ENCODE assay signal across 8 cellular contexts in the genomic region with DNA sequence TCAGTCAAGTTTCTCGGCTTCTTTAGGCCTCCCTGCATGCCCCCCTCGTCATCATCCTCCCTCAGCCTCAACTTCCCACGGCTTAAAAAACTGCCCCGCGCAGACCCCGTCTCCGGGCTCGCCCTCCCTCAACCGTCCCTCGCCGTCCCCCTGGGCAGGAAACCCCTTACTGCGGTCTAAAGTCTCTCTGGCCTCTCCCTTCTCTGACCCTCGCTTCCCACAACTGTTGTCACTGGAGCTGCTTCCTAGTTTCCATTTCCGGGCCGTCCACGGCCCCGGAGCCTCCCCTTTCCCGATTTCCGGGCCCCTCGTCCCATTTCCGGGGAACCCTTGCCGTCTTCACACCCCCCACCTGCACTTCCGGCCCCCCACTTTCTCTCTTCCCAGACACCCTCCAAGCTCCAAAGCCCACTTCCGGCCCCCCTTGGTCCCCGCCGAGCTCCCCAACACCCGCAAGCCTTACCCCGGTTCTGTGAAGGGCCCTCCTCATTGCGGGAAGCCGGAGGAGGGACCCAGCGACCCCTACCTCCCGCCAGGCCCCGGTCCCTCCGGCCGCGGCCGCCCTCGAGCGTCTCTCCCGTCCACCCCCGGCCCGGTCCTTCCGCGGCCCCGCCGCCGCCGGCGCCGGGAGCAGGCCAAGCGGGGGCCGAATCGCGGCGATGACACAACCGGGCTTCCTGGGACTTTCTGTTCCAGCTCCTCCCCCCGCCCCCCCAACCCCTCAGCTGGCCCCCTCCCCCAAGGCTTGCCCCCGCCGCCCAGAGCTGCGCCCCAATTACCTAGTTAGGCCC. TPM values are rescaled to one million over a fixed set of nuclear protein-coding genes. Genes with fewer than 3 reads are reported as not detected.
DNase-seq lines count a peak whose midpoint lies in the region; ATAC-seq, FAIRE-seq and TF ChIP-seq lines count a peak whose summit lies in the region.

No MANE protein-coding gene starts in this region.

- peak overlapping the region; percentile 91 to 97 for H3K4ac ChIP-seq in mesenchymal stem cell (ENCODE audit: low read depth in 1 of 2, low read length in 2 of 2)

- no peak overlapping the region for H2AK5ac ChIP-seq in mesenchymal stem cell (ENCODE audit: low read length, severe bottlenecking)

- no peak for TF ChIP-seq RAD21 in A549 (conservative IDR thresholded peaks at IDR 0.05 in 1 of 2, IDR thresholded peaks at IDR 0.05 in 1 of 2)

- peak overlapping the region; percentile 99 to 100 for H3K27ac ChIP-seq in A549
- H3K27ac ChIP-seq in effector memory CD4-positive, alpha-beta T cell (ENCODE audit: insufficient read depth, low read length, poor library complexity, severe bottlenecking): peak overlapping the region; percentile 97
- H3K27ac ChIP-seq in mesenchymal stem cell (ENCODE audit: low read length, poor library complexity, severe bottlenecking): peak overlapping the region; percentile 99

- H2BK5ac ChIP-seq in mesenchymal stem cell (ENCODE audit: low read depth, low read length, poor library complexity, severe bottlenecking): peak overlapping the region; percentile 96

- H3K27me3 ChIP-seq in effector memory CD4-positive, alpha-beta T cell (replicated peaks; ENCODE audit: control insufficient read depth, insufficient read depth, low read length, poor library complexity, severe bottlenecking): no peaks in the 10 kb centered on the region
- no peaks in the 10 kb centered on the region for H3K27me3 ChIP-seq in mesenchymal stem cell (ENCODE audit: control insufficient read depth in 1 of 2, insufficient read depth in 1 of 2, low read length in 2 of 2)

- H3K36me3 ChIP-seq in effector memory CD4-positive, alpha-beta T cell (ENCODE audit: control insufficient read depth, insufficient read depth, low read length): no peaks in the 10 kb centered on the region
- peaks cover 6 to 21% of the 10 kb centered on the region in 2 experiments for H3K36me3 ChIP-seq in mesenchymal stem cell (ENCODE audit: control insufficient read depth in 1 of 2, insufficient read depth in 2 of 2, low read depth in 1 of 2, low read length in 2 of 2)

- FAIRE-seq in A549 (lab: Jason Lieb, UNC) (no peak), GM18507 (lab: Jason Lieb, UNC) (peak; percentile 75)

- TF ChIP-seq CTCF in A549 (IDR thresholded peaks at IDR 0.05): no peak

- peak overlapping the region; percentile 85 for H4K91ac ChIP-seq in mesenchymal stem cell (ENCODE audit: low read length)

- H3K9me3 ChIP-seq in A549 (no peaks in the 10 kb centered on the region), mesenchymal stem cell (ENCODE audit: control insufficient read depth, low read length) (no peaks in the 10 kb centered on the region)
- no peaks in the 10 kb centered on the region for H3K9me3 ChIP-seq in effector memory CD4-positive, alpha-beta T cell (ENCODE audit: control insufficient read depth, low read length)

- TF ChIP-seq POLR2A in A549 (IDR thresholded peaks at IDR 0.05; ENCODE audit: low read length): no peak

- CTCF ChIA-PET in A549 (lab: Yijun Ruan, JAX): interaction anchor here (0.6 to 1.0 kb wide), 3 partner anchors 17 to 373 kb away, joined by 3 read pairs; no protein-coding TSS in a partner anchor

- DNase-seq in A549 (ENCODE audit: low read depth in 1 of 2, low spot score in 1 of 2) (peak; percentile 51 to 62), GM18507 (ENCODE audit: extremely low spot score, insufficient read length, low read depth) (peak; percentile 26), NCI-H345 treated with DMSO at 0.1 percent for 48 hours (lab: John Stamatoyannopoulos, UW; ENCODE audit: unreplicated experiment) (peak; percentile 49), mesenchymal stem cell (peak; percentile 81)
- DNase-seq in activated CD8-positive, alpha-beta memory T cell treated with anti-CD3 and anti-CD28 coated beads for 4 hours (ENCODE audit: low read depth in 2 of 2): peak; percentile 36 to 55
- peak; percentile 54 to 63 (median 55) for DNase-seq in effector memory CD4-positive, alpha-beta T cell
- DNase-seq in stimulated activated CD8-positive, alpha-beta memory T cell treated with anti-CD3 and anti-CD28 coated beads, Interleukin-15, amount 100 ng/mL, for 4 hours (ENCODE audit: low read depth in 2 of 2): peak; percentile 44 to 56

- peak; percentile 54 to 67 for ATAC-seq in A549
- ATAC-seq in HG03039 (IDR thresholded peaks at IDR 0.05; ENCODE audit: unreplicated experiment): peak; percentile 19

- no peak overlapping the region for H3K23ac ChIP-seq in mesenchymal stem cell (ENCODE audit: low read length in 2 of 2)

- 3% methylated on average over 26 of the region's 60 CpGs for WGBS in A549 (ENCODE audit: missing lambda C conversion rate)
- 2% methylated on average over 30 of the region's 60 CpGs for WGBS in mesenchymal stem cell

- no peak overlapping the region for H2BK15ac ChIP-seq in mesenchymal stem cell (ENCODE audit: low read depth, poor library complexity, severe bottlenecking)

- H3K18ac ChIP-seq in mesenchymal stem cell (ENCODE audit: low read depth in 1 of 2, low read length in 2 of 2): peak overlapping the region; percentile 95 to 98

- H3K14ac ChIP-seq in mesenchymal stem cell (ENCODE audit: low read length in 2 of 2): peak overlapping the region in 1 of 2 experiments; percentile 20

- POLR2A ChIA-PET in A549 (lab: Yijun Ruan, JAX): interaction anchor here (0.6 to 0.9 kb wide), 4 partner anchors 10 to 120 kb away, joined by 3 to 6 read pairs (median 4); no protein-coding TSS in a partner anchor

- H3K4me1 ChIP-seq in A549: peaks cover 11% of the 10 kb centered on the region; the same call in 2 of the 3 replicates
- peaks cover 14% of the 10 kb centered on the region for H3K4me1 ChIP-seq in effector memory CD4-positive, alpha-beta T cell (ENCODE audit: control insufficient read depth, insufficient read depth, low read length, poor library complexity, severe bottlenecking)
- peaks cover 3% of the 10 kb centered on the region for H3K4me1 ChIP-seq in mesenchymal stem cell (ENCODE audit: control insufficient read depth, insufficient read depth, low read depth, low read length)

- peak overlapping the region; percentile 97 for H3K9ac ChIP-seq in mesenchymal stem cell (ENCODE audit: low read length)

- peak overlapping the region; percentile 14 for H2AFZ ChIP-seq in mesenchymal stem cell (ENCODE audit: low read depth, low read length)

- peak overlapping the region; percentile 91 for H3K4me2 ChIP-seq in A549
- peak overlapping the region; percentile 81 for H3K4me2 ChIP-seq in mesenchymal stem cell (ENCODE audit: low read length, poor library complexity, severe bottlenecking)

- no peak for TF ChIP-seq EP300 in A549 (IDR thresholded peaks at IDR 0.05)

- peak overlapping the region; percentile 99 for H2BK120ac ChIP-seq in mesenchymal stem cell (ENCODE audit: low read depth, low read length)

- H2BK12ac ChIP-seq in mesenchymal stem cell (ENCODE audit: low read length in 2 of 2): no peak overlapping the region

- H4K8ac ChIP-seq in mesenchymal stem cell (ENCODE audit: low read length): peak overlapping the region; percentile 93

- peaks cover 3% of the 10 kb centered on the region for H3K79me1 ChIP-seq in mesenchymal stem cell (replicated peaks; ENCODE audit: low read length, poor library complexity, severe bottlenecking)

- H3K4me3 ChIP-seq in A549: peak overlapping the region; percentile 97
- peak overlapping the region; percentile 95 for H3K4me3 ChIP-seq in effector memory CD4-positive, alpha-beta T cell (ENCODE audit: insufficient read depth, low read depth, low read length, poor library complexity, severe bottlenecking)
- H3K4me3 ChIP-seq in mesenchymal stem cell (ENCODE audit: insufficient read depth in 1 of 2, low read depth in 1 of 2, low read length in 2 of 2): peak overlapping the region; percentile 93 to 97

TF ChIP-seq in A549, 52 proteins besides CTCF, POLR2A, EP300 and RAD21:
- TF ChIP-seq, protein P1, sequence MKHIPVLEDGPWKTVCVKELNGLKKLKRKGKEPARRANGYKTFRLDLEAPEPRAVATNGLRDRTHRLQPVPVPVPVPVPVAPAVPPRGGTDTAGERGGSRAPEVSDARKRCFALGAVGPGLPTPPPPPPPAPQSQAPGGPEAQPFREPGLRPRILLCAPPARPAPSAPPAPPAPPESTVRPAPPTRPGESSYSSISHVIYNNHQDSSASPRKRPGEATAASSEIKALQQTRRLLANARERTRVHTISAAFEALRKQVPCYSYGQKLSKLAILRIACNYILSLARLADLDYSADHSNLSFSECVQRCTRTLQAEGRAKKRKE (CRISPR knock-in tag; IDR thresholded peaks at IDR 0.05; ENCODE audit: low read depth): no peak
- TF ChIP-seq, protein P2, sequence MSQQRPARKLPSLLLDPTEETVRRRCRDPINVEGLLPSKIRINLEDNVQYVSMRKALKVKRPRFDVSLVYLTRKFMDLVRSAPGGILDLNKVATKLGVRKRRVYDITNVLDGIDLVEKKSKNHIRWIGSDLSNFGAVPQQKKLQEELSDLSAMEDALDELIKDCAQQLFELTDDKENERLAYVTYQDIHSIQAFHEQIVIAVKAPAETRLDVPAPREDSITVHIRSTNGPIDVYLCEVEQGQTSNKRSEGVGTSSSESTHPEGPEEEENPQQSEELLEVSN (IDR thresholded peaks at IDR 0.05; ENCODE audit: borderline replicate concordance, low read depth): 0 out of 2 replicates have a peak, but pooled peaks have one; percentile 11
- TF ChIP-seq, protein P3, sequence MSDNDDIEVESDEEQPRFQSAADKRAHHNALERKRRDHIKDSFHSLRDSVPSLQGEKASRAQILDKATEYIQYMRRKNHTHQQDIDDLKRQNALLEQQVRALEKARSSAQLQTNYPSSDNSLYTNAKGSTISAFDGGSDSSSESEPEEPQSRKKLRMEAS (IDR thresholded peaks at IDR 0.05): 0 out of 2 replicates have a peak, but pooled peaks have one; percentile 13
- TF ChIP-seq PHF8 (IDR thresholded peaks at IDR 0.05; ENCODE audit: borderline replicate concordance, low read depth): peak; percentile 39; the same call in 1 of the 2 replicates

RNA-seq across cellular contexts. Expression of a gene that starts 0.5 kb away (rescaled TPM):
- polyA plus RNA-seq in A549 (2011; rRNA removed): 132 and 151 TPM in 2 replicates
- 18.2 and 20.7 TPM in 2 replicates for polyA plus RNA-seq in A549 (2012; cell fraction: cytosol; rRNA removed)
- polyA plus RNA-seq in A549 (2012; cell fraction: nucleus; rRNA removed): 22.8 and 34.9 TPM in 2 replicates
- 103 to 122 TPM (median 117 TPM) in 3 replicates for polyA plus RNA-seq in A549 (2017; fragmentation: RNase III; extraction: RNeasy Plus Mini Kit Qiagen cat#74134 plus additional on column Dnase treatment)
- 366 and 396 TPM in 2 replicates for polyA minus RNA-seq in A549 (2011; rRNA and poly(A)+ RNA removed)
- polyA plus RNA-seq in mesenchymal stem cell (2013, experiment 1 of 2): 111 TPM
- 107 TPM for polyA plus RNA-seq in mesenchymal stem cell (2013, experiment 2 of 2)

RNA-seq across cellular contexts. Expression of a gene that starts 1.0 kb away (rescaled TPM):
- polyA plus RNA-seq in A549 (2011; rRNA removed): 5.5 and 5.7 TPM in 2 replicates
- polyA plus RNA-seq in A549 (2012; cell fraction: cytosol; rRNA removed): 1.1 and 1.5 TPM in 2 replicates
- 0.77 and 1.3 TPM in 2 replicates for polyA plus RNA-seq in A549 (2012; cell fraction: nucleus; rRNA removed)
- 2.0 to 2.1 TPM (median 2.0 TPM) in 3 replicates for polyA plus RNA-seq in A549 (2017; fragmentation: RNase III; extraction: RNeasy Plus Mini Kit Qiagen cat#74134 plus additional on column Dnase treatment)
- 2.9 and 4.6 TPM in 2 replicates for polyA minus RNA-seq in A549 (2011; rRNA and poly(A)+ RNA removed)
- polyA plus RNA-seq in mesenchymal stem cell (2013, experiment 1 of 2): 2.1 TPM
- polyA plus RNA-seq in mesenchymal stem cell (2013, experiment 2 of 2): 2.1 TPM

Comparison
In these comparisons a context has a peak if more than half of its experiments do, and no peak if none do; other contexts are left out.
1. Peak in every context shown above with its lines: DNase-seq, ATAC-seq, H3K4me3 ChIP-seq and H3K27ac ChIP-seq.
2. DNase-seq: peak in every context shown above with its lines; median percentile 81 in mesenchymal stem cell; 56 in A549; 55 in effector memory CD4-positive, alpha-beta T cell; 50 in stimulated activated CD8-positive, alpha-beta memory T cell treated with anti-CD3 and anti-CD28 coated beads, Interleukin-15, amount 100 ng/mL, for 4 hours; 49 in NCI-H345 treated with DMSO at 0.1 percent for 48 hours; 46 in activated CD8-positive, alpha-beta memory T cell treated with anti-CD3 and anti-CD28 coated beads for 4 hours; 26 in GM18507.